20 cellular contexts compared by ENCODE assay signal in the genomic region with DNA sequence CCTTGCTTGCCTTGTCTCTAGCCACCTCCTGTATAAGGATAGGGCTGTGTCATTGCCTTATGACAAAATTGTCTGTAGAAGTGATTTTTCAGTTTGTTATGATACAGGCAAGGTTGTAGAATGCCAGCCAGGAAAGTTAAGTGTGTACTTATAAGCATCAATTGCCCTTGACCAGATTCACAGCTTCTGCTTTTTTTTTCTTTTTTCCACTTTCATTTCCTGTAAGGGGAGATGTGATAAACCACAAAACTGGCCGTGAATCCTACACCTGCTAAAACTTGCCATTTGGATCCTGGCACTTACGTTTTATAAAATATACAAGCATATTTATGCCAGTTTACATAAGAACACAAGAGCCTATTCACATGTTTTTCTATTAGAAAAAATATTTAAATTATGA. TPM values are rescaled to one million over a fixed set of nuclear protein-coding genes. Genes with fewer than 3 reads are reported as not detected.
DNase-seq lines count a peak whose midpoint lies in the region; ATAC-seq, FAIRE-seq and TF ChIP-seq lines count a peak whose summit lies in the region.
"Had no signal": no experiment of that assay in that cellular context is flagged by ENCODE, and none has a peak within 500 bp of the region (broad histone marks: within the 10 kb centered on the region; RNA-seq: fewer than 3 reads in every experiment).

No MANE protein-coding gene starts in this region.

- H3K4me2 ChIP-seq in BLaER1 (peak overlapping the region; percentile 57), Karpas-422 (ENCODE audit: low read depth, low read length, poor library complexity, severe bottlenecking) (peak overlapping the region; percentile 54)

- ATAC-seq in GM18867 (IDR thresholded peaks at IDR 0.05; ENCODE audit: unreplicated experiment) (peak; percentile 74), body of pancreas (no peak)
- ATAC-seq: activated CD8-positive, alpha-beta T cell treated with anti-CD3 and anti-CD28 coated beads for 36 hours; activated T-cell treated with anti-CD3 and anti-CD28 coated beads, Interleukin-2, amount 50 U/mL, for 4 hours; natural killer cell treated with Interleukin-12 subunit alpha and Interleukin-12 subunit beta and Interleukin-15 and Interleukin-18, amount 100 ng/mL, for 72 hours had no signal

- DNase-seq in Karpas-422: peak; percentile 83
- peak; percentile 32 for DNase-seq in OCI-M1 (lab: John Stamatoyannopoulos, UW)
- DNase-seq in HTR-8/SVneo (ENCODE audit: insufficient read length, low spot score): no peak
- no peak for DNase-seq in D721Med (ENCODE audit: insufficient read length, low spot score)
- no peak for DNase-seq in RKO (ENCODE audit: low spot score)
- DNase-seq in body of pancreas: no peak
- DNase-seq: activated CD8-positive, alpha-beta T cell treated with anti-CD3 and anti-CD28 coated beads for 36 hours; activated naive CD4-positive, alpha-beta T cell treated with anti-CD3 and anti-CD28 coated beads, Interleukin-2, amount 10 ng/mL, durations not matched to agents 7 days and 5 days; activated T-cell treated with anti-CD3 and anti-CD28 coated beads, Interleukin-2, amount 50 U/mL, for 4 hours; hippocampal formation; islet precursor cell; mammary epithelial cell; posterior cingulate gyrus; Right ventricle myocardium superior; stomach had no signal

- FAIRE-seq in HTR-8/SVneo (lab: Jason Lieb, UNC) (no peak), D721Med (lab: Jason Lieb, UNC) (no peak)
- FAIRE-seq: astrocyte, colon had no signal

- H3K9me2 ChIP-seq in Karpas-422 (replicated peaks; ENCODE audit: insufficient read depth, low read length): no peaks in the 10 kb centered on the region

- TF ChIP-seq POLR2A in body of pancreas (IDR thresholded peaks at IDR 0.05): no peak

- 0 out of 2 replicates have a peak overlapping the region, but pooled peaks have one; percentile 64 for H2AFZ ChIP-seq in Karpas-422 (ENCODE audit: low read length)

- H3K4me1 ChIP-seq in BLaER1 (peaks cover 19% of the 10 kb centered on the region), Karpas-422 (ENCODE audit: low read length) (peaks cover 20% of the 10 kb centered on the region), body of pancreas (peaks cover 19% of the 10 kb centered on the region)
- H3K4me1 ChIP-seq: stomach had no signal

- H3K27ac ChIP-seq in BLaER1 (no peak overlapping the region), Karpas-422 (ENCODE audit: low read length) (peak overlapping the region; percentile 51), body of pancreas (peak overlapping the region in 1 of 4 donors; percentile 48)
- H3K27ac ChIP-seq: stomach had no signal

- intact Hi-C loops in body of pancreas (cut with DNase I): no loop called here

- TF ChIP-seq CTCF in D721Med (IDR thresholded peaks at IDR 0.05; ENCODE audit: insufficient read depth, missing control alignments) (no peak), body of pancreas (IDR thresholded peaks at IDR 0.05) (no peak)

- no peak overlapping the region for H3K4me3 ChIP-seq in BLaER1
- no peak overlapping the region for H3K4me3 ChIP-seq in Karpas-422 (ENCODE audit: low read length)
- H3K4me3 ChIP-seq in body of pancreas: no peak overlapping the region
- H3K4me3 ChIP-seq: stomach had no signal

- 11 to 20% methylated on average over 2 of the region's 2 CpGs for WGBS in body of pancreas, 2 donors

- H3K9me3 ChIP-seq in BLaER1: no peaks in the 10 kb centered on the region
- H3K9me3 ChIP-seq in Karpas-422 (ENCODE audit: low read length): no peaks in the 10 kb centered on the region
- no peaks in the 10 kb centered on the region for H3K9me3 ChIP-seq in body of pancreas
- H3K9me3 ChIP-seq: stomach had no signal

- H4K20me1 ChIP-seq in BLaER1: no peaks in the 10 kb centered on the region
- no peaks in the 10 kb centered on the region for H4K20me1 ChIP-seq in Karpas-422 (ENCODE audit: insufficient read depth, low read depth, low read length)

- H3K36me3 ChIP-seq in BLaER1 (no peaks in the 10 kb centered on the region), Karpas-422 (ENCODE audit: insufficient read depth, low read length) (no peaks in the 10 kb centered on the region), body of pancreas (replicated peaks in 1 of 2; ENCODE audit: insufficient read depth in 1 of 2, low read depth in 2 of 2) (no peaks in the 10 kb centered on the region)
- H3K36me3 ChIP-seq: stomach had no signal

- no peaks in the 10 kb centered on the region for H3K79me2 ChIP-seq in Karpas-422 (ENCODE audit: low read length)

- no peaks in the 10 kb centered on the region for H3K27me3 ChIP-seq in BLaER1
- H3K27me3 ChIP-seq in Karpas-422 (ENCODE audit: low read length): no peaks in the 10 kb centered on the region
- H3K27me3 ChIP-seq in body of pancreas: no peaks in the 10 kb centered on the region
- H3K27me3 ChIP-seq: stomach had no signal

- no peak overlapping the region for H3K9ac ChIP-seq in BLaER1
- no peak overlapping the region for H3K9ac ChIP-seq in Karpas-422 (ENCODE audit: low read length)

RNA-seq across cellular contexts. Expression of a gene that starts 35.0 kb away (rescaled TPM):
- total RNA-seq in Karpas-422 (2014; rRNA removed; shearing (Covaris generic); ENCODE audit: low replicate concordance): not detected in 2 replicates
- 1 to 10 TPM in 1 of 2 donors, under 1 TPM in 1; 0.99 to 1.3 TPM for total RNA-seq in body of pancreas
- total RNA-seq: activated CD8-positive, alpha-beta T cell treated with anti-CD3 and anti-CD28 coated beads for 36 hours; activated T-cell treated with anti-CD3 and anti-CD28 coated beads, Interleukin-2, amount 50 U/mL, for 4 hours; natural killer cell treated with Interleukin-12 subunit alpha and Interleukin-12 subunit beta and Interleukin-15 and Interleukin-18, amount 100 ng/mL, for 72 hours had no signal

Comparison
In these comparisons a context has a peak if more than half of its experiments do, and no peak if none do; other contexts are left out.
1. DNase-seq: peak in Karpas-422 (single experiment) and OCI-M1 (single experiment); none in HTR-8/SVneo (single experiment), D721Med (single experiment), RKO (single experiment) and body of pancreas (0 of 4).